Comparison of ENCODE assay signal across 10 cellular contexts in the genomic region with DNA sequence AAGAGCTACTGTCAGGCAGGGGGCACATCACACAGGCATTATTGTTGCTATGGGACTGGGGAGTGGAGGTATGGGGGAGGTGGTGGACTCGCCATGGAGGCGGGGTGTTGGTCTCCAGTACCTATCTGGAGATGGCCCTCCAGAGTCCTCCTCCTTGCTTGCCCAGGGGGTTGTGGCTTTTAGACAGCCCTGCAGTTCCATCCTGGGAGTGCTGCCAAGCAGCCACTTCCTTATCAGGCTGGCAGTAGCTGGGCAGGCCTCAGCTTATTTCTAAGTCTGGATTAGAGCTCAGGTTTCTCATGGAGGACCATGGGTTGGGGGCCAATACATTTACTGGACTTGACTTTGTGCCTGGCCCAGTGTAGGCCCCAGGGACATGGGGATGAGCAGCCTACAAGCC.
DNase-seq lines count a peak whose midpoint lies in the region; ATAC-seq, FAIRE-seq and TF ChIP-seq lines count a peak whose summit lies in the region.
"Had no signal": no experiment of that assay in that cellular context is flagged by ENCODE, and none has a peak within 500 bp of the region (broad histone marks: within the 10 kb centered on the region; RNA-seq: fewer than 3 reads in every experiment).

No MANE protein-coding gene starts in this region.

- 87 to 96% methylated on average over 2 of the region's 2 CpGs for WGBS in pancreas, 2 donors

- H3K27ac Mint-ChIP-seq in dendritic cell treated with granulocyte-macrophage colony-stimulating factor and Interleukin-4, amounts not matched to agents 40 ng/mL and 50 ng/mL, for 4 days: peak overlapping the region; percentile 39
- no peak overlapping the region for H3K27ac Mint-ChIP-seq in type B pancreatic cell

- POLR2A ChIA-PET in GM10248 (lab: Yijun Ruan, JAX): no interaction called here

- CTCF ChIA-PET in GM10248 (lab: Yijun Ruan, JAX): interaction anchor here (0.7 to 2.6 kb wide), 5 partner anchors 11 to 29 kb away, joined by 3 to 15 read pairs (median 3); no protein-coding TSS in a partner anchor

- no peaks in the 10 kb centered on the region for H3K36me3 Mint-ChIP-seq in dendritic cell treated with granulocyte-macrophage colony-stimulating factor and Interleukin-4, amounts not matched to agents 40 ng/mL and 50 ng/mL, for 4 days (ENCODE audit: low read depth)
- H3K36me3 Mint-ChIP-seq in type B pancreatic cell: no peaks in the 10 kb centered on the region

- no peak for FAIRE-seq in pancreas (lab: Jason Lieb, UNC)
- FAIRE-seq: frontal cortex had no signal

- ATAC-seq in pancreas (peak in 3 of 4 donors; percentile 75 to 90 (median 79)), HG03457 (IDR thresholded peaks at IDR 0.05; ENCODE audit: unreplicated experiment) (no peak)

- no peaks in the 10 kb centered on the region for H3K27me3 ChIP-seq in pancreas

- peaks cover 26% of the 10 kb centered on the region for H3K4me1 Mint-ChIP-seq in dendritic cell treated with granulocyte-macrophage colony-stimulating factor and Interleukin-4, amounts not matched to agents 40 ng/mL and 50 ng/mL, for 4 days (ENCODE audit: low read depth)
- peaks cover 4% of the 10 kb centered on the region for H3K4me1 Mint-ChIP-seq in type B pancreatic cell (ENCODE audit: unreplicated experiment)

- H3K9me3 ChIP-seq in pancreas: no peaks in the 10 kb centered on the region

- DNase-seq in EH (ENCODE audit: low read depth): peak; percentile 41
- DNase-seq in NCI-H2029 (lab: John Stamatoyannopoulos, UW): peak; percentile 100
- DNase-seq in pancreas: peak in 4 of 6 donors; percentile 31 to 65 (median 46)
- DNase-seq in type B pancreatic cell (ENCODE audit: extremely low spot score, unreplicated experiment): no peak
- DNase-seq in GM10248 (ENCODE audit: extremely low spot score): no peak
- no peak for DNase-seq in activated T-cell treated with anti-CD3 and anti-CD28 coated beads, Interleukin-2, amount 50 U/mL, for 48 hours
- DNase-seq: activated CD4-positive, alpha-beta T cell treated with anti-CD3 and anti-CD28 coated beads for 48 hours had no signal

- no peak overlapping the region for H3K4me3 ChIP-seq in pancreas

- no peaks in the 10 kb centered on the region for H3K36me3 ChIP-seq in pancreas

- H3K27me3 Mint-ChIP-seq in dendritic cell treated with granulocyte-macrophage colony-stimulating factor and Interleukin-4, amounts not matched to agents 40 ng/mL and 50 ng/mL, for 4 days: peaks cover 9% of the 10 kb centered on the region
- peaks cover 2% of the 10 kb centered on the region for H3K27me3 Mint-ChIP-seq in type B pancreatic cell

- H3K4me1 ChIP-seq in pancreas: no peaks in the 10 kb centered on the region

- TF ChIP-seq CTCF in pancreas (IDR thresholded peaks at IDR 0.05): no peak
- TF ChIP-seq CTCF in type B pancreatic cell (conservative IDR thresholded peaks at IDR 0.05): no peak
- no peak for TF ChIP-seq CTCF in GM10248 (IDR thresholded peaks at IDR 0.05; ENCODE audit: control extremely low read depth, extremely low read depth, low read depth, missing control alignments)

- intact Hi-C loops in dendritic cell treated with granulocyte-macrophage colony-stimulating factor and Interleukin-4, amounts not matched to agents 40 ng/mL and 50 ng/mL, for 4 days (cut with micrococcal nuclease): no loop called here
- intact Hi-C loops in pancreas (cut with DNase I): no loop called here

- H3K27ac ChIP-seq in pancreas: no peak overlapping the region

- H3K4me3 Mint-ChIP-seq in dendritic cell treated with granulocyte-macrophage colony-stimulating factor and Interleukin-4, amounts not matched to agents 40 ng/mL and 50 ng/mL, for 4 days: no peak overlapping the region
- H3K4me3 Mint-ChIP-seq in type B pancreatic cell: no peak overlapping the region

- no peaks in the 10 kb centered on the region for H3K9me3 Mint-ChIP-seq in dendritic cell treated with granulocyte-macrophage colony-stimulating factor and Interleukin-4, amounts not matched to agents 40 ng/mL and 50 ng/mL, for 4 days
- no peaks in the 10 kb centered on the region for H3K9me3 Mint-ChIP-seq in type B pancreatic cell

Comparison
In these comparisons a context has a peak if more than half of its experiments do, and no peak if none do; other contexts are left out.
1. DNase-seq: peak in EH (single experiment), NCI-H2029 (single experiment) and pancreas (4 of 6); none in type B pancreatic cell (single experiment), GM10248 (single experiment) and activated T-cell treated with anti-CD3 and anti-CD28 coated beads, Interleukin-2, amount 50 U/mL, for 48 hours (0 of 2).